In the genomic region with DNA sequence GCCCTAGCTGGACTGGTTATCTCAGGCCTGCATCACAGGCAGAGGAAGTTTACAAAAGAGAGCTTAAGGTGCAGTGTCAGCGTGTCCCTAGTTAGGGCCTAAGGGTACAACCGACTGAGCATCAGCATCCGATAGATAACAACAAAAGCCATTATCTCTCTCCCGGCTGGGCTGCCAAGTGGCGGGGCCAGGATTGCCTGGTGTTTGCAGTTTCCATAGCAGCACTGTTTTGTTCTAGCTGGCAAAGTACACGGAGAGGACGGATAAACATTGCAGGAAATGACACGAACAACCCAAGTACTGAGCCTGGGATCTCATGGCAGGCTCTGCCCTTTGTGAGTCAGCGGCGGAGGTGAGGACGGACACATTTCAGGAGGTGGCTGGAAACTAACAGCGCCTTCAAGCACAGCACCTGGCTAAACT, we compare ENCODE assay signal across 1 cellular context.
TF ChIP-seq lines count a peak whose summit lies in the region.

No MANE protein-coding gene starts in this region.

TF ChIP-seq in K562, 482 proteins besides CTCF, POLR2A, EP300 and RAD21 (continued from another document and continues in another):
- TF ChIP-seq, protein P1, sequence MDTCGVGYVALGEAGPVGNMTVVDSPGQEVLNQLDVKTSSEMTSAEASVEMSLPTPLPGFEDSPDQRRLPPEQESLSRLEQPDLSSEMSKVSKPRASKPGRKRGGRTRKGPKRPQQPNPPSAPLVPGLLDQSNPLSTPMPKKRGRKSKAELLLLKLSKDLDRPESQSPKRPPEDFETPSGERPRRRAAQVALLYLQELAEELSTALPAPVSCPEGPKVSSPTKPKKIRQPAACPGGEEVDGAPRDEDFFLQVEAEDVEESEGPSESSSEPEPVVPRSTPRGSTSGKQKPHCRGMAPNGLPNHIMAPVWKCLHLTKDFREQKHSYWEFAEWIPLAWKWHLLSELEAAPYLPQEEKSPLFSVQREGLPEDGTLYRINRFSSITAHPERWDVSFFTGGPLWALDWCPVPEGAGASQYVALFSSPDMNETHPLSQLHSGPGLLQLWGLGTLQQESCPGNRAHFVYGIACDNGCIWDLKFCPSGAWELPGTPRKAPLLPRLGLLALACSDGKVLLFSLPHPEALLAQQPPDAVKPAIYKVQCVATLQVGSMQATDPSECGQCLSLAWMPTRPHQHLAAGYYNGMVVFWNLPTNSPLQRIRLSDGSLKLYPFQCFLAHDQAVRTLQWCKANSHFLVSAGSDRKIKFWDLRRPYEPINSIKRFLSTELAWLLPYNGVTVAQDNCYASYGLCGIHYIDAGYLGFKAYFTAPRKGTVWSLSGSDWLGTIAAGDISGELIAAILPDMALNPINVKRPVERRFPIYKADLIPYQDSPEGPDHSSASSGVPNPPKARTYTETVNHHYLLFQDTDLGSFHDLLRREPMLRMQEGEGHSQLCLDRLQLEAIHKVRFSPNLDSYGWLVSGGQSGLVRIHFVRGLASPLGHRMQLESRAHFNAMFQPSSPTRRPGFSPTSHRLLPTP (IDR thresholded peaks at IDR 0.05; ENCODE audit: borderline replicate concordance, extremely low read depth, insufficient read length) = no peak
- TF ChIP-seq ZNF263 (CRISPR knock-in tag; IDR thresholded peaks at IDR 0.05; ENCODE audit: borderline replicate concordance) = no peak
- TF ChIP-seq TOE1 (IDR thresholded peaks at IDR 0.05; ENCODE audit: borderline replicate concordance) = peak; percentile 57; the same call in 1 of the 2 replicates
- TF ChIP-seq TOE1 (CRISPR knock-in tag; IDR thresholded peaks at IDR 0.05; ENCODE audit: borderline replicate concordance, low read depth) = no peak
- TF ChIP-seq, protein P2, sequence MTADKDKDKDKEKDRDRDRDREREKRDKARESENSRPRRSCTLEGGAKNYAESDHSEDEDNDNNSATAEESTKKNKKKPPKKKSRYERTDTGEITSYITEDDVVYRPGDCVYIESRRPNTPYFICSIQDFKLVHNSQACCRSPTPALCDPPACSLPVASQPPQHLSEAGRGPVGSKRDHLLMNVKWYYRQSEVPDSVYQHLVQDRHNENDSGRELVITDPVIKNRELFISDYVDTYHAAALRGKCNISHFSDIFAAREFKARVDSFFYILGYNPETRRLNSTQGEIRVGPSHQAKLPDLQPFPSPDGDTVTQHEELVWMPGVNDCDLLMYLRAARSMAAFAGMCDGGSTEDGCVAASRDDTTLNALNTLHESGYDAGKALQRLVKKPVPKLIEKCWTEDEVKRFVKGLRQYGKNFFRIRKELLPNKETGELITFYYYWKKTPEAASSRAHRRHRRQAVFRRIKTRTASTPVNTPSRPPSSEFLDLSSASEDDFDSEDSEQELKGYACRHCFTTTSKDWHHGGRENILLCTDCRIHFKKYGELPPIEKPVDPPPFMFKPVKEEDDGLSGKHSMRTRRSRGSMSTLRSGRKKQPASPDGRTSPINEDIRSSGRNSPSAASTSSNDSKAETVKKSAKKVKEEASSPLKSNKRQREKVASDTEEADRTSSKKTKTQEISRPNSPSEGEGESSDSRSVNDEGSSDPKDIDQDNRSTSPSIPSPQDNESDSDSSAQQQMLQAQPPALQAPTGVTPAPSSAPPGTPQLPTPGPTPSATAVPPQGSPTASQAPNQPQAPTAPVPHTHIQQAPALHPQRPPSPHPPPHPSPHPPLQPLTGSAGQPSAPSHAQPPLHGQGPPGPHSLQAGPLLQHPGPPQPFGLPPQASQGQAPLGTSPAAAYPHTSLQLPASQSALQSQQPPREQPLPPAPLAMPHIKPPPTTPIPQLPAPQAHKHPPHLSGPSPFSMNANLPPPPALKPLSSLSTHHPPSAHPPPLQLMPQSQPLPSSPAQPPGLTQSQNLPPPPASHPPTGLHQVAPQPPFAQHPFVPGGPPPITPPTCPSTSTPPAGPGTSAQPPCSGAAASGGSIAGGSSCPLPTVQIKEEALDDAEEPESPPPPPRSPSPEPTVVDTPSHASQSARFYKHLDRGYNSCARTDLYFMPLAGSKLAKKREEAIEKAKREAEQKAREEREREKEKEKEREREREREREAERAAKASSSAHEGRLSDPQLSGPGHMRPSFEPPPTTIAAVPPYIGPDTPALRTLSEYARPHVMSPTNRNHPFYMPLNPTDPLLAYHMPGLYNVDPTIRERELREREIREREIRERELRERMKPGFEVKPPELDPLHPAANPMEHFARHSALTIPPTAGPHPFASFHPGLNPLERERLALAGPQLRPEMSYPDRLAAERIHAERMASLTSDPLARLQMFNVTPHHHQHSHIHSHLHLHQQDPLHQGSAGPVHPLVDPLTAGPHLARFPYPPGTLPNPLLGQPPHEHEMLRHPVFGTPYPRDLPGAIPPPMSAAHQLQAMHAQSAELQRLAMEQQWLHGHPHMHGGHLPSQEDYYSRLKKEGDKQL (CRISPR knock-in tag; IDR thresholded peaks at IDR 0.05; ENCODE audit: borderline replicate concordance) = no peak
- no peak for TF ChIP-seq ZNF77 (CRISPR knock-in tag; IDR thresholded peaks at IDR 0.05)
- no peak for TF ChIP-seq NFYB (IDR thresholded peaks at IDR 0.05; ENCODE audit: extremely low read depth, insufficient read length)
- TF ChIP-seq ZNF175 (CRISPR knock-in tag; IDR thresholded peaks at IDR 0.05; ENCODE audit: low read depth) = peak; percentile 53; the same call in 1 of the 2 replicates
- TF ChIP-seq PPARD (CRISPR knock-in tag; IDR thresholded peaks at IDR 0.05) = no peak
- TF ChIP-seq SMARCB1 (IDR thresholded peaks at IDR 0.05; ENCODE audit: insufficient read length, low read depth) = no peak
- no peak for TF ChIP-seq COPS2 (conservative IDR thresholded peaks at IDR 0.05)
- TF ChIP-seq NR2F6 (CRISPR knock-in tag; IDR thresholded peaks at IDR 0.05) = no peak
- TF ChIP-seq CHD4 (IDR thresholded peaks at IDR 0.05; ENCODE audit: insufficient read depth, insufficient replicate concordance, low read depth, low read length, poor library complexity, severe bottlenecking) = no peak
- TF ChIP-seq ZBTB17 (CRISPR knock-in tag; IDR thresholded peaks at IDR 0.05) = no peak
- TF ChIP-seq NR2C2 (CRISPR knock-in tag; IDR thresholded peaks at IDR 0.05) = no peak
- TF ChIP-seq NR2C2 (tag; IDR thresholded peaks at IDR 0.05) = peak; percentile 11; the same call in 1 of the 2 replicates
- peak; percentile 90 for TF ChIP-seq POLR2AphosphoS5 (IDR thresholded peaks at IDR 0.05; ENCODE audit: control insufficient read depth, insufficient read depth, low read depth, low read length)
- TF ChIP-seq SOX6 (IDR thresholded peaks at IDR 0.05) = peak; percentile 100
- 0 out of 4 replicates have a peak, but pooled peaks of 1 of the 2 experiments have one; percentile 38 for TF ChIP-seq NONO (IDR thresholded peaks at IDR 0.05; ENCODE audit: low read depth in 2 of 2, low read length in 1 of 2)
- peak; percentile 92 for TF ChIP-seq RNF2 (IDR thresholded peaks at IDR 0.05)
- no peak for TF ChIP-seq ZNF561 (CRISPR knock-in tag; conservative IDR thresholded peaks at IDR 0.05)
- no peak for TF ChIP-seq FOS (IDR thresholded peaks at IDR 0.05; ENCODE audit: extremely low read depth, insufficient read length)
- no peak for TF ChIP-seq LARP7 (IDR thresholded peaks at IDR 0.05)
- TF ChIP-seq ZNF143 (CRISPR knock-in tag; IDR thresholded peaks at IDR 0.05) = no peak
- TF ChIP-seq SMARCE1 (IDR thresholded peaks at IDR 0.05) = peak; percentile 92
- TF ChIP-seq U2AF2 (optimal IDR thresholded peaks at IDR 0.05; ENCODE audit: low read depth, low read length) = no peak
- TF ChIP-seq WHSC1 (IDR thresholded peaks at IDR 0.05; ENCODE audit: low read length) = no peak
- TF ChIP-seq, protein P3, sequence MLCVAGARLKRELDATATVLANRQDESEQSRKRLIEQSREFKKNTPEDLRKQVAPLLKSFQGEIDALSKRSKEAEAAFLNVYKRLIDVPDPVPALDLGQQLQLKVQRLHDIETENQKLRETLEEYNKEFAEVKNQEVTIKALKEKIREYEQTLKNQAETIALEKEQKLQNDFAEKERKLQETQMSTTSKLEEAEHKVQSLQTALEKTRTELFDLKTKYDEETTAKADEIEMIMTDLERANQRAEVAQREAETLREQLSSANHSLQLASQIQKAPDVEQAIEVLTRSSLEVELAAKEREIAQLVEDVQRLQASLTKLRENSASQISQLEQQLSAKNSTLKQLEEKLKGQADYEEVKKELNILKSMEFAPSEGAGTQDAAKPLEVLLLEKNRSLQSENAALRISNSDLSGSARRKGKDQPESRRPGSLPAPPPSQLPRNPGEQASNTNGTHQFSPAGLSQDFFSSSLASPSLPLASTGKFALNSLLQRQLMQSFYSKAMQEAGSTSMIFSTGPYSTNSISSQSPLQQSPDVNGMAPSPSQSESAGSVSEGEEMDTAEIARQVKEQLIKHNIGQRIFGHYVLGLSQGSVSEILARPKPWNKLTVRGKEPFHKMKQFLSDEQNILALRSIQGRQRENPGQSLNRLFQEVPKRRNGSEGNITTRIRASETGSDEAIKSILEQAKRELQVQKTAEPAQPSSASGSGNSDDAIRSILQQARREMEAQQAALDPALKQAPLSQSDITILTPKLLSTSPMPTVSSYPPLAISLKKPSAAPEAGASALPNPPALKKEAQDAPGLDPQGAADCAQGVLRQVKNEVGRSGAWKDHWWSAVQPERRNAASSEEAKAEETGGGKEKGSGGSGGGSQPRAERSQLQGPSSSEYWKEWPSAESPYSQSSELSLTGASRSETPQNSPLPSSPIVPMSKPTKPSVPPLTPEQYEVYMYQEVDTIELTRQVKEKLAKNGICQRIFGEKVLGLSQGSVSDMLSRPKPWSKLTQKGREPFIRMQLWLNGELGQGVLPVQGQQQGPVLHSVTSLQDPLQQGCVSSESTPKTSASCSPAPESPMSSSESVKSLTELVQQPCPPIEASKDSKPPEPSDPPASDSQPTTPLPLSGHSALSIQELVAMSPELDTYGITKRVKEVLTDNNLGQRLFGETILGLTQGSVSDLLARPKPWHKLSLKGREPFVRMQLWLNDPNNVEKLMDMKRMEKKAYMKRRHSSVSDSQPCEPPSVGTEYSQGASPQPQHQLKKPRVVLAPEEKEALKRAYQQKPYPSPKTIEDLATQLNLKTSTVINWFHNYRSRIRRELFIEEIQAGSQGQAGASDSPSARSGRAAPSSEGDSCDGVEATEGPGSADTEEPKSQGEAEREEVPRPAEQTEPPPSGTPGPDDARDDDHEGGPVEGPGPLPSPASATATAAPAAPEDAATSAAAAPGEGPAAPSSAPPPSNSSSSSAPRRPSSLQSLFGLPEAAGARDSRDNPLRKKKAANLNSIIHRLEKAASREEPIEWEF (CRISPR knock-in tag; IDR thresholded peaks at IDR 0.05) = no peak
- peak; percentile 43; the same call in 1 of the 2 replicates for TF ChIP-seq ZNF134 (CRISPR knock-in tag; conservative IDR thresholded peaks at IDR 0.05)
- TF ChIP-seq JUN (IDR thresholded peaks at IDR 0.05; ENCODE audit: borderline replicate concordance, low read depth, low read length) = peak; percentile 61; the same call in 1 of the 2 replicates
- TF ChIP-seq JUN (CRISPR knock-in tag; IDR thresholded peaks at IDR 0.05; ENCODE audit: borderline replicate concordance) = no peak; the same call in 1 of the 2 replicates
- no peak for TF ChIP-seq ZNF23 (CRISPR knock-in tag; IDR thresholded peaks at IDR 0.05)
- TF ChIP-seq PCBP1 (IDR thresholded peaks at IDR 0.05; ENCODE audit: low read depth, low read length, poor library complexity, severe bottlenecking) = no peak
- peak; percentile 10 to 34; a peak in 1 of 4 replicates for TF ChIP-seq NRF1 (conservative IDR thresholded peaks at IDR 0.05 in 1 of 2, IDR thresholded peaks at IDR 0.05 in 1 of 2)
- TF ChIP-seq, protein P4, sequence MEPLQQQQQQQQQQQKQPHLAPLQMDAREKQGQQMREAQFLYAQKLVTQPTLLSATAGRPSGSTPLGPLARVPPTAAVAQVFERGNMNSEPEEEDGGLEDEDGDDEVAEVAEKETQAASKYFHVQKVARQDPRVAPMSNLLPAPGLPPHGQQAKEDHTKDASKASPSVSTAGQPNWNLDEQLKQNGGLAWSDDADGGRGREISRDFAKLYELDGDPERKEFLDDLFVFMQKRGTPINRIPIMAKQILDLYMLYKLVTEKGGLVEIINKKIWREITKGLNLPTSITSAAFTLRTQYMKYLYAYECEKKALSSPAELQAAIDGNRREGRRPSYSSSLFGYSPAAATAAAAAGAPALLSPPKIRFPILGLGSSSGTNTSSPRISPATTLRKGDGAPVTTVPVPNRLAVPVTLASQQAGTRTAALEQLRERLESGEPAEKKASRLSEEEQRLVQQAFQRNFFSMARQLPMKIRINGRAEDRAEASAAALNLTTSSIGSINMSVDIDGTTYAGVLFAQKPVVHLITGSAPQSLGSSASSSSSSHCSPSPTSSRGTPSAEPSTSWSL (CRISPR knock-in tag; IDR thresholded peaks at IDR 0.05; ENCODE audit: borderline replicate concordance) = no peak
- TF ChIP-seq ZNF239 (CRISPR knock-in tag; IDR thresholded peaks at IDR 0.05) = no peak
- no peak for TF ChIP-seq PREB (CRISPR knock-in tag; IDR thresholded peaks at IDR 0.05)
- no peak for TF ChIP-seq HOXB6 (CRISPR knock-in tag; IDR thresholded peaks at IDR 0.05; ENCODE audit: borderline replicate concordance)
- no peak for TF ChIP-seq TGIF2 (CRISPR knock-in tag; IDR thresholded peaks at IDR 0.05)
- TF ChIP-seq, protein P5, sequence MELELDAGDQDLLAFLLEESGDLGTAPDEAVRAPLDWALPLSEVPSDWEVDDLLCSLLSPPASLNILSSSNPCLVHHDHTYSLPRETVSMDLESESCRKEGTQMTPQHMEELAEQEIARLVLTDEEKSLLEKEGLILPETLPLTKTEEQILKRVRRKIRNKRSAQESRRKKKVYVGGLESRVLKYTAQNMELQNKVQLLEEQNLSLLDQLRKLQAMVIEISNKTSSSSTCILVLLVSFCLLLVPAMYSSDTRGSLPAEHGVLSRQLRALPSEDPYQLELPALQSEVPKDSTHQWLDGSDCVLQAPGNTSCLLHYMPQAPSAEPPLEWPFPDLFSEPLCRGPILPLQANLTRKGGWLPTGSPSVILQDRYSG (tag; conservative IDR thresholded peaks at IDR 0.05; ENCODE audit: low read depth) = no peak
- no peak for TF ChIP-seq CAMTA2 (CRISPR knock-in tag; conservative IDR thresholded peaks at IDR 0.05)
- no peak for TF ChIP-seq ZBTB9 (CRISPR knock-in tag; IDR thresholded peaks at IDR 0.05)
- peak; percentile 83 for TF ChIP-seq ETV5 (CRISPR knock-in tag; IDR thresholded peaks at IDR 0.05; ENCODE audit: low read depth)
- TF ChIP-seq ZNF354B (CRISPR knock-in tag; IDR thresholded peaks at IDR 0.05) = no peak
- peak; percentile 96 for TF ChIP-seq TEAD4 (IDR thresholded peaks at IDR 0.05; ENCODE audit: low read length)
- no peak for TF ChIP-seq TEAD4 (CRISPR knock-in tag; IDR thresholded peaks at IDR 0.05; ENCODE audit: borderline replicate concordance)
- TF ChIP-seq HMG20A (CRISPR knock-in tag; conservative IDR thresholded peaks at IDR 0.05) = no peak
- TF ChIP-seq ZNF140 (CRISPR knock-in tag; IDR thresholded peaks at IDR 0.05) = no peak
- no peak for TF ChIP-seq HCFC1 (IDR thresholded peaks at IDR 0.05; ENCODE audit: low read depth, low read length)
